In the genomic region with DNA sequence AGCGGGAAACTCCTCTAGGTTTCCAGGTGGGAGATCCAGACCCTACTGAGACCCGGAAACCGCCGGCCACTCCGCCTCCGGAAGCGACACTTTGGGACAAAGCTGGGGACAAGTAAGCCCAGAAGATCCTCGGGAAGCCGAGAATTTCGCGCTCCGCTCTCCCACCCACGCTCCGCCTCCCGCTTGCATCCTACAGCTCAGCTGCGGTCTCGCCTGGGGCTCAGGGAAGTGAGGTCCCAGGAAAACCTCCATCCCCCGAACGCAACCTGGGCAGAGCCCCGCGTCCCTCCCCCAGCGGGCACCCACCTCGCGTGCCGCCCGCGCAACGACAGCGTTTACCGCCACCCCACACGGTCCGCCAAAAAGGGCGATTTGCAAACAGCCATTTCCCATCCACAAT, we compare ENCODE assay signal across 7 cellular contexts.
A peak's percentile ranks its signal among the peaks of the same experiment; 100 is the strongest.
DNase-seq lines count a peak whose midpoint lies in the region; ATAC-seq and TF ChIP-seq lines count a peak whose summit lies in the region.
"Not testable (repeated sequence)": the region's sequence is repeated elsewhere in the genome, so short reads cannot be mapped to it uniquely, and the experiment has no call there.

No MANE protein-coding gene starts in this region.

- H2AFZ ChIP-seq in GM23338, result not testable (repeated sequence)

- not testable (repeated sequence) for H3F3A ChIP-seq in GM23338 (replicated peaks; ENCODE audit: low read depth)

- whole genome bisulfite sequencing in body of pancreas, 2 donors, result no CpG with 5 or more reads among the region's 33 CpGs
- no CpG with 5 or more reads among the region's 33 CpGs for WGBS in right cardiac atrium
- WGBS in right lobe of liver (ENCODE audit: insufficient coverage, low coverage, low lambda C conversion rate, missing lambda C conversion rate), result no CpG with 5 or more reads among the region's 33 CpGs

- H4K20me1 ChIP-seq in GM23338 (replicated peaks; ENCODE audit: insufficient read depth), result not testable (repeated sequence)

- H3K79me2 ChIP-seq in GM23338 (replicated peaks; ENCODE audit: insufficient read depth), result not testable (repeated sequence)

- not testable (repeated sequence) for H3K4me3 ChIP-seq in GM23338; body of pancreas; right cardiac atrium (ENCODE audit: low read length); right lobe of liver

- H3K4me3 Mint-ChIP-seq in GM23338; activated T-cell treated with anti-CD3 and anti-CD28 coated beads, Interleukin-2, amount 50 U/mL, for 72 hours; stimulated activated effector memory CD8-positive, alpha-beta T cell treated with anti-CD3 and anti-CD28 coated beads, Interleukin-12 subunit alpha, Interleukin-12 subunit beta, amount 100 ng/mL, for 72 hours: not testable (repeated sequence)

- not testable (repeated sequence) for H3K4me2 ChIP-seq in GM23338

- ATAC-seq in GM23338, result peak; percentile 6
- peak; percentile 59 for ATAC-seq in SK-N-SH treated with all-trans-retinoic acid at 6 μM for 48 hours
- peak; percentile 33 to 41 for ATAC-seq in activated T-cell treated with anti-CD3 and anti-CD28 coated beads, Interleukin-2, amount 50 U/mL, for 72 hours (replicated peaks in 1 of 2)
- peak; percentile 41 for ATAC-seq in body of pancreas
- peak; percentile 46 to 50 for ATAC-seq in right cardiac atrium
- ATAC-seq in right lobe of liver, result peak; percentile 3 to 36 (median 12)
- ATAC-seq in stimulated activated effector memory CD8-positive, alpha-beta T cell treated with anti-CD3 and anti-CD28 coated beads, Interleukin-12 subunit alpha, Interleukin-12 subunit beta, amount 100 ng/mL, for 72 hours, result peak; percentile 44

- H3K9me3 ChIP-seq in body of pancreas; right cardiac atrium (ENCODE audit: control insufficient read depth, low read length); right lobe of liver: not testable (repeated sequence)

- H3K36me3 ChIP-seq in GM23338 (ENCODE audit: insufficient read depth); body of pancreas (replicated peaks in 1 of 2; ENCODE audit: insufficient read depth in 1 of 2, low read depth in 2 of 2); right lobe of liver: not testable (repeated sequence)

- TF ChIP-seq POLR2A in body of pancreas (IDR thresholded peaks at IDR 0.05); right lobe of liver (IDR thresholded peaks at IDR 0.05): not testable (repeated sequence)

- not testable (repeated sequence) for H3K36me3 Mint-ChIP-seq in GM23338 (ENCODE audit: low read depth); activated T-cell treated with anti-CD3 and anti-CD28 coated beads, Interleukin-2, amount 50 U/mL, for 72 hours (ENCODE audit: insufficient read depth in 2 of 2); stimulated activated effector memory CD8-positive, alpha-beta T cell treated with anti-CD3 and anti-CD28 coated beads, Interleukin-12 subunit alpha, Interleukin-12 subunit beta, amount 100 ng/mL, for 72 hours

- H3K9me2 ChIP-seq in GM23338 (ENCODE audit: insufficient read depth), result not testable (repeated sequence)

- not testable (repeated sequence) for H3K9me3 Mint-ChIP-seq in GM23338; activated T-cell treated with anti-CD3 and anti-CD28 coated beads, Interleukin-2, amount 50 U/mL, for 72 hours; stimulated activated effector memory CD8-positive, alpha-beta T cell treated with anti-CD3 and anti-CD28 coated beads, Interleukin-12 subunit alpha, Interleukin-12 subunit beta, amount 100 ng/mL, for 72 hours

- not testable (repeated sequence) for H3K27me3 Mint-ChIP-seq in GM23338 (ENCODE audit: insufficient read depth, low read depth, poor library complexity); activated T-cell treated with anti-CD3 and anti-CD28 coated beads, Interleukin-2, amount 50 U/mL, for 72 hours (ENCODE audit: low read depth)

- intact Hi-C loops in body of pancreas (cut with DNase I); right cardiac atrium (cut with DNase I); right lobe of liver (cut with DNase I): not testable (repeated sequence)

- not testable (repeated sequence) for DNase-seq in GM23338 (ENCODE audit: low spot score); activated T-cell treated with anti-CD3 and anti-CD28 coated beads, Interleukin-2, amount 50 U/mL, for 72 hours; body of pancreas; right cardiac atrium; right lobe of liver; stimulated activated effector memory CD8-positive, alpha-beta T cell treated with anti-CD3 and anti-CD28 coated beads, Interleukin-12 subunit alpha, Interleukin-12 subunit beta, amount 100 ng/mL, for 72 hours (ENCODE audit: low spot score in 2 of 2)

- H3K27me3 ChIP-seq in GM23338 (ENCODE audit: insufficient read depth); body of pancreas; right cardiac atrium (ENCODE audit: control insufficient read depth, insufficient read depth); right lobe of liver: not testable (repeated sequence)

- not testable (repeated sequence) for H3K4me1 ChIP-seq in GM23338 (ENCODE audit: insufficient read depth); body of pancreas; right cardiac atrium (ENCODE audit: control insufficient read depth, insufficient read depth, low read length); right lobe of liver

- H3K27ac ChIP-seq in GM23338 (ENCODE audit: low read depth); body of pancreas; right cardiac atrium (ENCODE audit: low read length); right lobe of liver: not testable (repeated sequence)

- not testable (repeated sequence) for H3K4me1 Mint-ChIP-seq in GM23338; activated T-cell treated with anti-CD3 and anti-CD28 coated beads, Interleukin-2, amount 50 U/mL, for 72 hours (ENCODE audit: low read depth); stimulated activated effector memory CD8-positive, alpha-beta T cell treated with anti-CD3 and anti-CD28 coated beads, Interleukin-12 subunit alpha, Interleukin-12 subunit beta, amount 100 ng/mL, for 72 hours

- not testable (repeated sequence) for TF ChIP-seq CTCF in GM23338 (conservative IDR thresholded peaks at IDR 0.05; ENCODE audit: low read depth in 2 of 2); body of pancreas (IDR thresholded peaks at IDR 0.05); right lobe of liver (IDR thresholded peaks at IDR 0.05)

- not testable (repeated sequence) for H3K27ac Mint-ChIP-seq in GM23338; activated T-cell treated with anti-CD3 and anti-CD28 coated beads, Interleukin-2, amount 50 U/mL, for 72 hours; stimulated activated effector memory CD8-positive, alpha-beta T cell treated with anti-CD3 and anti-CD28 coated beads, Interleukin-12 subunit alpha, Interleukin-12 subunit beta, amount 100 ng/mL, for 72 hours

Comparison
In these comparisons a context has a peak if more than half of its experiments do, and no peak if none do; other contexts are left out.
1. ATAC-seq: peak in every context shown above with its lines; median percentile 59 in SK-N-SH treated with all-trans-retinoic acid at 6 μM for 48 hours; 48 in right cardiac atrium; 44 in stimulated activated effector memory CD8-positive, alpha-beta T cell treated with anti-CD3 and anti-CD28 coated beads, Interleukin-12 subunit alpha, Interleukin-12 subunit beta, amount 100 ng/mL, for 72 hours; 41 in body of pancreas; 37 in activated T-cell treated with anti-CD3 and anti-CD28 coated beads, Interleukin-2, amount 50 U/mL, for 72 hours; 12 in right lobe of liver; 6 in GM23338.